In genomic region chr12:53836119-53836655, GRCh38 we compare ENCODE assay signal across 34 cellular contexts.
"Had no signal": no experiment of that assay in that cellular context is flagged by ENCODE, and none has a peak within 500 bp of the region (broad histone marks: within the 10 kb centered on the region; RNA-seq: fewer than 3 reads in every experiment).

No MANE protein-coding gene starts in this region.

- H3K4me1 Mint-ChIP-seq: activated CD4-positive, alpha-beta T cell treated with anti-CD3 and anti-CD28 coated beads for 36 hours; activated CD4-positive, alpha-beta T cell treated with anti-CD3 and anti-CD28 coated beads, Interleukin-2, amount 10 ng/mL, durations not matched to agents 24 days and 14 days; activated CD8-positive, alpha-beta memory T cell treated with anti-CD3 and anti-CD28 coated beads, Interleukin-2, amount 10 ng/mL, durations not matched to agents 7 days and 5 days; activated naive CD4-positive, alpha-beta T cell treated with anti-CD3 and anti-CD28 coated beads, Interleukin-2, amount 50 U/mL, for 24 hours; activated naive CD8-positive, alpha-beta T cell treated with anti-CD3 and anti-CD28 coated beads for 36 hours; activated naive CD8-positive, alpha-beta T cell treated with anti-CD3 and anti-CD28 coated beads, Interleukin-2, amount 50 U/mL, for 24 hours; T-helper 17 cell had no signal

- H3K9me3 Mint-ChIP-seq: activated CD4-positive, alpha-beta memory T cell treated with anti-CD3 and anti-CD28 coated beads for 36 hours; activated CD4-positive, alpha-beta T cell treated with anti-CD3 and anti-CD28 coated beads, Interleukin-2, amount 10 ng/mL, durations not matched to agents 24 days and 14 days; activated naive CD4-positive, alpha-beta T cell treated with anti-CD3 and anti-CD28 coated beads for 36 hours; activated naive CD4-positive, alpha-beta T cell treated with anti-CD3 and anti-CD28 coated beads, Interleukin-2, amount 50 U/mL, for 24 hours; activated naive CD8-positive, alpha-beta T cell treated with anti-CD3 and anti-CD28 coated beads for 36 hours; activated naive CD8-positive, alpha-beta T cell treated with anti-CD3 and anti-CD28 coated beads, Interleukin-2, amount 50 U/mL, for 24 hours; activated T-helper 1 cell treated with anti-CD3 and anti-CD28 coated beads, Interleukin-12 subunit alpha, Interleukin-12 subunit beta, Interleukin-2, Interleukin-4 antibody, amounts not matched to agents 30 ng/mL and 10 ng/mL and 1 ng/mL, durations not matched to agents 14 hours and 24 hours and 36 hours; activated T-helper 2 cell treated with anti-CD3 and anti-CD28 coated beads, Interferon-gamma antibody, Interleukin-2, Interleukin-4, amounts not matched to agents 10 μg/mL and 5 μg/mL and 100 μg/mL, durations not matched to agents 14 hours and 24 hours and 36 hours; T-helper 2 cell treated with Interferon-gamma antibody and Interleukin-4, amounts not matched to agents 5 μg/mL and 100 μg/mL, for 36 hours had no signal

- H3K27ac Mint-ChIP-seq: activated CD4-positive, alpha-beta memory T cell treated with anti-CD3 and anti-CD28 coated beads for 36 hours; activated CD4-positive, alpha-beta T cell treated with anti-CD3 and anti-CD28 coated beads for 36 hours; activated CD4-positive, alpha-beta T cell treated with anti-CD3 and anti-CD28 coated beads, Interleukin-2, amount 10 ng/mL, durations not matched to agents 24 days and 14 days; activated CD8-positive, alpha-beta memory T cell treated with anti-CD3 and anti-CD28 coated beads, Interleukin-2, amount 10 ng/mL, durations not matched to agents 7 days and 5 days; activated CD8-positive, alpha-beta T cell treated with anti-CD3 and anti-CD28 coated beads, Interleukin-2, amount 10 ng/mL, durations not matched to agents 7 days and 5 days; activated naive CD4-positive, alpha-beta T cell treated with anti-CD3 and anti-CD28 coated beads for 36 hours; activated naive CD4-positive, alpha-beta T cell treated with anti-CD3 and anti-CD28 coated beads, Interleukin-2, amount 50 U/mL, for 24 hours; activated naive CD8-positive, alpha-beta T cell treated with anti-CD3 and anti-CD28 coated beads for 36 hours; activated naive CD8-positive, alpha-beta T cell treated with anti-CD3 and anti-CD28 coated beads, Interleukin-2, amount 50 U/mL, for 24 hours; activated T-helper 1 cell treated with anti-CD3 and anti-CD28 coated beads, Interleukin-12 subunit alpha, Interleukin-12 subunit beta, Interleukin-2, Interleukin-4 antibody, amounts not matched to agents 30 ng/mL and 10 ng/mL and 1 ng/mL, durations not matched to agents 14 hours and 24 hours and 36 hours; activated T-helper 2 cell treated with anti-CD3 and anti-CD28 coated beads, Interferon-gamma antibody, Interleukin-2, Interleukin-4, amounts not matched to agents 10 μg/mL and 5 μg/mL and 100 μg/mL, durations not matched to agents 14 hours and 24 hours and 36 hours; T-helper 17 cell; T-helper 2 cell treated with Interferon-gamma antibody and Interleukin-4, amounts not matched to agents 5 μg/mL and 100 μg/mL, for 36 hours had no signal

- H3K36me3 ChIP-seq: adrenal gland, esophagus squamous epithelium, gastroesophageal sphincter, heart right ventricle had no signal

- H3K4me1 ChIP-seq: adrenal gland, body of pancreas, esophagus squamous epithelium, gastroesophageal sphincter, heart right ventricle had no signal

- H3K9me3 ChIP-seq: adrenal gland, body of pancreas, esophagus squamous epithelium, gastroesophageal sphincter, heart right ventricle had no signal

- H3K27me3 ChIP-seq: body of pancreas had no signal

- H3K4me3 ChIP-seq: adrenal gland, body of pancreas, esophagus squamous epithelium, gastroesophageal sphincter, heart right ventricle had no signal

- H3K27ac ChIP-seq: adrenal gland, body of pancreas, epithelial cell of prostate, esophagus squamous epithelium, gastroesophageal sphincter, heart right ventricle had no signal

- FAIRE-seq: colon, endometrium, endothelial cell of umbilical vein had no signal

- DNase-seq: activated CD4-positive, alpha-beta memory T cell treated with anti-CD3 and anti-CD28 coated beads for 36 hours; activated CD4-positive, alpha-beta T cell treated with anti-CD3 and anti-CD28 coated beads for 36 hours; activated CD4-positive, alpha-beta T cell treated with anti-CD3 and anti-CD28 coated beads, Interleukin-2, amount 10 ng/mL, durations not matched to agents 24 days and 14 days; activated CD4-positive, CD25-positive, alpha-beta regulatory T cell; activated CD4-positive, CD25-positive, alpha-beta regulatory T cell treated with anti-CD3 and anti-CD28 coated beads, Interleukin-2, amount 50 U/mL, for 72 hours; activated CD8-positive, alpha-beta memory T cell treated with anti-CD3 and anti-CD28 coated beads, Interleukin-2, amount 10 ng/mL, durations not matched to agents 7 days and 5 days; activated CD8-positive, alpha-beta memory T cell treated with anti-CD3 and anti-CD28 coated beads, Interleukin-2, amount 50 U/mL, for 4 hours; activated CD8-positive, alpha-beta T cell treated with anti-CD3 and anti-CD28 coated beads, Interleukin-2, amount 10 ng/mL, durations not matched to agents 7 days and 5 days; activated effector memory CD4-positive, alpha-beta T cell treated with anti-CD3 and anti-CD28 coated beads, Interleukin-2, amount 50 U/mL, for 16 hours; activated naive CD4-positive, alpha-beta T cell treated with anti-CD3 and anti-CD28 coated beads for 36 hours; activated naive CD8-positive, alpha-beta T cell treated with anti-CD3 and anti-CD28 coated beads for 36 hours; activated naive CD8-positive, alpha-beta T cell treated with anti-CD3 and anti-CD28 coated beads, Interleukin-2, amount 50 U/mL, for 24 hours; activated T-cell treated with anti-CD3 and anti-CD28 coated beads, Interleukin-2, amount 50 U/mL, for 1 hour; activated T-cell treated with anti-CD3 and anti-CD28 coated beads, Interleukin-2, amount 50 U/mL, for 48 hours; adrenal gland; amygdala; aorta; body of pancreas; caudate nucleus; effector CD8-positive, alpha-beta T cell; esophagus squamous epithelium; foreskin melanocyte; heart right ventricle; T-helper 17 cell; T1000 had no signal

- H3K4me3 Mint-ChIP-seq: activated CD4-positive, alpha-beta memory T cell treated with anti-CD3 and anti-CD28 coated beads for 36 hours; activated CD4-positive, alpha-beta T cell treated with anti-CD3 and anti-CD28 coated beads for 36 hours; activated CD4-positive, alpha-beta T cell treated with anti-CD3 and anti-CD28 coated beads, Interleukin-2, amount 10 ng/mL, durations not matched to agents 24 days and 14 days; activated CD8-positive, alpha-beta memory T cell treated with anti-CD3 and anti-CD28 coated beads, Interleukin-2, amount 10 ng/mL, durations not matched to agents 7 days and 5 days; activated CD8-positive, alpha-beta T cell treated with anti-CD3 and anti-CD28 coated beads, Interleukin-2, amount 10 ng/mL, durations not matched to agents 7 days and 5 days; activated naive CD4-positive, alpha-beta T cell treated with anti-CD3 and anti-CD28 coated beads for 36 hours; activated naive CD4-positive, alpha-beta T cell treated with anti-CD3 and anti-CD28 coated beads, Interleukin-2, amount 50 U/mL, for 24 hours; activated naive CD8-positive, alpha-beta T cell treated with anti-CD3 and anti-CD28 coated beads for 36 hours; activated naive CD8-positive, alpha-beta T cell treated with anti-CD3 and anti-CD28 coated beads, Interleukin-2, amount 50 U/mL, for 24 hours; activated T-helper 1 cell treated with anti-CD3 and anti-CD28 coated beads, Interleukin-12 subunit alpha, Interleukin-12 subunit beta, Interleukin-2, Interleukin-4 antibody, amounts not matched to agents 30 ng/mL and 10 ng/mL and 1 ng/mL, durations not matched to agents 14 hours and 24 hours and 36 hours; T-helper 17 cell; T-helper 2 cell treated with Interferon-gamma antibody and Interleukin-4, amounts not matched to agents 5 μg/mL and 100 μg/mL, for 36 hours had no signal

- H3K36me3 Mint-ChIP-seq: activated CD4-positive, alpha-beta memory T cell treated with anti-CD3 and anti-CD28 coated beads for 36 hours; activated CD8-positive, alpha-beta memory T cell treated with anti-CD3 and anti-CD28 coated beads, Interleukin-2, amount 10 ng/mL, durations not matched to agents 7 days and 5 days; activated naive CD4-positive, alpha-beta T cell treated with anti-CD3 and anti-CD28 coated beads, Interleukin-2, amount 50 U/mL, for 24 hours; activated naive CD8-positive, alpha-beta T cell treated with anti-CD3 and anti-CD28 coated beads for 36 hours had no signal
